ENCODE assay signal across 8 cellular contexts in genomic region chr4:146340798-146341197, GRCh38.
DNase-seq lines count a peak whose midpoint lies in the region; TF ChIP-seq lines count a peak whose summit lies in the region.

No MANE protein-coding gene starts in this region.

- TF ChIP-seq CTCF in LNCaP clone FGC (IDR thresholded peaks at IDR 0.05; ENCODE audit: control insufficient read depth, extremely low read depth, insufficient read depth) = peak; percentile 44
- TF ChIP-seq CTCF in choroid plexus epithelial cell (conservative IDR thresholded peaks at IDR 0.05; ENCODE audit: low read depth, low read length) = peak; percentile 52

- H3K27ac ChIP-seq in effector memory CD4-positive, alpha-beta T cell (ENCODE audit: insufficient read depth, low read length, poor library complexity, severe bottlenecking) = no peak overlapping the region

- DNase-seq in NCI-H510A treated with DMSO at 0.1 percent for 48 hours (lab: John Stamatoyannopoulos, UW) (peak; percentile 3), NCI-H510A (lab: John Stamatoyannopoulos, UW) (no peak), LNCaP clone FGC (ENCODE audit: low read depth) (no peak), choroid plexus epithelial cell (ENCODE audit: low read depth) (peak; percentile 53), pons (ENCODE audit: low spot score) (peak; percentile 12), H7 (no peak)
- no peak for DNase-seq in effector memory CD4-positive, alpha-beta T cell
- no peak for DNase-seq in activated CD4-positive, CD25-positive, alpha-beta regulatory T cell (lab: John Stamatoyannopoulos, UW)

- H3K4me3 ChIP-seq in LNCaP clone FGC (ENCODE audit: low read depth, low read length) (no peak overlapping the region), choroid plexus epithelial cell (ENCODE audit: low read depth, low read length) (no peak overlapping the region), H7 (ENCODE audit: insufficient read depth, low read depth, low read length) (no peak overlapping the region)
- no peak overlapping the region for H3K4me3 ChIP-seq in effector memory CD4-positive, alpha-beta T cell (ENCODE audit: insufficient read depth, low read depth, low read length, poor library complexity, severe bottlenecking)

- no peaks in the 10 kb centered on the region for H3K9me3 ChIP-seq in effector memory CD4-positive, alpha-beta T cell (ENCODE audit: control insufficient read depth, low read length)

- no peaks in the 10 kb centered on the region for H3K27me3 ChIP-seq in effector memory CD4-positive, alpha-beta T cell (replicated peaks; ENCODE audit: control insufficient read depth, insufficient read depth, low read length, poor library complexity, severe bottlenecking)
- H3K27me3 ChIP-seq in H7 (ENCODE audit: control insufficient read depth, insufficient read depth, low read length) = no peaks in the 10 kb centered on the region

- no peaks in the 10 kb centered on the region for H3K4me1 ChIP-seq in effector memory CD4-positive, alpha-beta T cell (ENCODE audit: control insufficient read depth, insufficient read depth, low read length, poor library complexity, severe bottlenecking)

- H3K36me3 ChIP-seq in effector memory CD4-positive, alpha-beta T cell (ENCODE audit: control insufficient read depth, insufficient read depth, low read length) = no peaks in the 10 kb centered on the region
- no peaks in the 10 kb centered on the region for H3K36me3 ChIP-seq in H7 (replicated peaks; ENCODE audit: control insufficient read depth, insufficient read depth, low read length)

Comparison
In these comparisons a context has a peak if more than half of its experiments do, and no peak if none do; other contexts are left out.
1. DNase-seq: peak in NCI-H510A treated with DMSO at 0.1 percent for 48 hours (single experiment), choroid plexus epithelial cell (single experiment) and pons (single experiment); none in NCI-H510A (single experiment), LNCaP clone FGC (single experiment), effector memory CD4-positive, alpha-beta T cell (0 of 3), activated CD4-positive, CD25-positive, alpha-beta regulatory T cell (0 of 4) and H7 (single experiment).